7 cellular contexts compared by ENCODE assay signal in genomic region chrX:72307646-72308051, GRCh38. TPM values are rescaled to one million over a fixed set of nuclear protein-coding genes. Genes with fewer than 3 reads are reported as not detected.
DNase-seq lines count a peak whose midpoint lies in the region; ATAC-seq and TF ChIP-seq lines count a peak whose summit lies in the region.

No MANE protein-coding gene starts in this region.

- H3K79me1 ChIP-seq in H9 (ENCODE audit: insufficient read depth, low read depth, low read length, poor library complexity, severe bottlenecking): no peaks in the 10 kb centered on the region

- no peak for ATAC-seq in HG02571 (IDR thresholded peaks at IDR 0.05; ENCODE audit: unreplicated experiment)

- H2BK20ac ChIP-seq in H9 (ENCODE audit: low read depth, low read length, poor library complexity, severe bottlenecking): no peak overlapping the region

- H4K20me1 ChIP-seq in H9 (ENCODE audit: control insufficient read depth, insufficient read depth, insufficient read length) (no peaks in the 10 kb centered on the region), hepatocyte (ENCODE audit: insufficient read depth, poor library complexity, severe bottlenecking) (no peaks in the 10 kb centered on the region)

- no peak overlapping the region for H3K23ac ChIP-seq in H9 (ENCODE audit: insufficient read length, low read depth, low read length)

- H2BK12ac ChIP-seq in H9 (ENCODE audit: insufficient read length, low read depth, low read length): no peak overlapping the region

- H3K14ac ChIP-seq in H9 (ENCODE audit: insufficient read depth, low read length): no peak overlapping the region

- H3K4me1 ChIP-seq in H9 (ENCODE audit: insufficient read depth, low read length) (no peaks in the 10 kb centered on the region; the same call in 1 of the 2 replicates), hepatocyte (ENCODE audit: insufficient read depth) (peaks cover 12% of the 10 kb centered on the region), skeletal muscle satellite cell (ENCODE audit: control insufficient read depth, insufficient read depth, low read length) (peaks cover 24% of the 10 kb centered on the region)

- H3K4me3 Mint-ChIP-seq in H9: peak overlapping the region; percentile 50 to 77

- no peak overlapping the region for H2BK5ac ChIP-seq in H9 (ENCODE audit: insufficient read length, low read length)

- H3K9ac ChIP-seq in H9 (ENCODE audit: extremely low read depth, insufficient read length, low read length) (no peak overlapping the region), skeletal muscle satellite cell (ENCODE audit: low read depth, low read length) (no peak overlapping the region)

- no peak for DNase-seq in H9
- DNase-seq in hepatocyte (ENCODE audit: low spot score): no peak
- DNase-seq in NCI-H1436 (lab: John Stamatoyannopoulos, UW): no peak
- DNase-seq in germinal center (ENCODE audit: low spot score): no peak

- H3K18ac ChIP-seq in H9 (ENCODE audit: insufficient read length, low read depth, low read length): no peak overlapping the region

- H3K56ac ChIP-seq in H9 (ENCODE audit: insufficient read length, low read depth, low read length): no peak overlapping the region

- H2AFZ ChIP-seq in H9 (ENCODE audit: low read length): no peak overlapping the region
- H2AFZ ChIP-seq in hepatocyte: no peak overlapping the region

- no peak overlapping the region for H2AK5ac ChIP-seq in H9 (ENCODE audit: insufficient read length, low read length)

- no peak for TF ChIP-seq CTCF in H9 (conservative IDR thresholded peaks at IDR 0.05)
- no peak for TF ChIP-seq CTCF in WI38 (IDR thresholded peaks at IDR 0.05; ENCODE audit: low read depth, low read length)
- no peak for TF ChIP-seq CTCF in hepatocyte (IDR thresholded peaks at IDR 0.05; ENCODE audit: poor library complexity)

- H3K36me3 ChIP-seq in hepatocyte (replicated peaks; ENCODE audit: insufficient read depth, low read depth) (no peaks in the 10 kb centered on the region), skeletal muscle satellite cell (ENCODE audit: insufficient read depth, low read length) (no peaks in the 10 kb centered on the region)

- H3K27ac Mint-ChIP-seq in H9: no peak overlapping the region

- H4K5ac ChIP-seq in H9 (ENCODE audit: insufficient read length, low read depth, low read length): no peak overlapping the region

- no peak overlapping the region for H3T11ph ChIP-seq in H9 (ENCODE audit: low read length)

- H3K4me3 ChIP-seq in WI38 (ENCODE audit: low read depth, low read length): peak overlapping the region; percentile 51
- H3K4me3 ChIP-seq in hepatocyte: no peak overlapping the region
- H3K4me3 ChIP-seq in skeletal muscle satellite cell (ENCODE audit: low read length): peak overlapping the region; percentile 75

- H4K91ac ChIP-seq in H9 (ENCODE audit: insufficient read length, low read depth, low read length): no peak overlapping the region

- H3K27ac ChIP-seq in H9 (ENCODE audit: insufficient read length, low read depth, low read length) (no peak overlapping the region), hepatocyte (no peak overlapping the region)

- H2BK120ac ChIP-seq in H9 (ENCODE audit: low read depth, low read length, poor library complexity, severe bottlenecking): no peak overlapping the region

- H3K4me1 Mint-ChIP-seq in H9: peaks cover 14 to 24% of the 10 kb centered on the region in 2 experiments

- peaks cover 27% of the 10 kb centered on the region for H3K23me2 ChIP-seq in H9 (ENCODE audit: insufficient read length, low read depth, low read length, poor library complexity, severe bottlenecking)

- H4K8ac ChIP-seq in H9 (replicated peaks; ENCODE audit: insufficient read length, low read depth, low read length): no peak overlapping the region

- H3K9me3 ChIP-seq in H9 (ENCODE audit: control insufficient read depth, low read depth, low read length) (peaks cover 3% of the 10 kb centered on the region), hepatocyte (ENCODE audit: low read depth) (no peaks in the 10 kb centered on the region), skeletal muscle satellite cell (replicated peaks; ENCODE audit: low read length) (no peaks in the 10 kb centered on the region)

- H3K36me3 Mint-ChIP-seq in H9 (ENCODE audit: insufficient read depth in 1 of 3, low read depth in 3 of 3): peaks cover 0 to 3% (median 3%) of the 10 kb centered on the region in 3 experiments; a peak in 4 of 7 replicates

- peaks cover 74% of the 10 kb centered on the region for H3K27me3 Mint-ChIP-seq in H9 (ENCODE audit: low read depth)

- peaks cover 53% of the 10 kb centered on the region for H3K27me3 ChIP-seq in H9 (ENCODE audit: insufficient read depth, low read length)
- peaks cover 43% of the 10 kb centered on the region for H3K27me3 ChIP-seq in hepatocyte
- peaks cover 82% of the 10 kb centered on the region for H3K27me3 ChIP-seq in skeletal muscle satellite cell (ENCODE audit: control insufficient read depth, insufficient read depth, low read length)

- H3K79me2 ChIP-seq in H9 (ENCODE audit: insufficient read depth, low read length) (no peaks in the 10 kb centered on the region), hepatocyte (no peaks in the 10 kb centered on the region)

- peak overlapping the region; percentile 70 for H3K4me2 ChIP-seq in H9 (ENCODE audit: insufficient read depth, insufficient read length, low read length)
- H3K4me2 ChIP-seq in hepatocyte: peak overlapping the region; percentile 88
- peak overlapping the region; percentile 91 for H3K4me2 ChIP-seq in skeletal muscle satellite cell (ENCODE audit: low read length)

- no peak overlapping the region for H3K4ac ChIP-seq in H9 (ENCODE audit: low read depth, low read length)

- H3K9me3 Mint-ChIP-seq in H9: peaks cover 49 to 68% of the 10 kb centered on the region in 2 experiments

- no peak overlapping the region for H2BK15ac ChIP-seq in H9 (ENCODE audit: low read depth, low read length)

- no peaks in the 10 kb centered on the region for H3K9me2 ChIP-seq in hepatocyte (replicated peaks; ENCODE audit: insufficient read depth)

- no CpG with 5 or more reads among the region's 17 CpGs for WGBS in H9 (ENCODE audit: extremely low coverage, insufficient read length, low lambda C conversion rate)
- 43% methylated on average over 17 of the region's 17 CpGs for WGBS in hepatocyte (ENCODE audit: low lambda C conversion rate, missing lambda C conversion rate)

RNA-seq across cellular contexts. Expression of gene CITED1, which starts 1.9 kb away (rescaled TPM):
- total RNA-seq in H9 (2021): 1.1 and 1.8 TPM in 2 replicates
- 2.9 TPM in 1 of 2 replicates, not detected in the other for total RNA-seq in hepatocyte
- polyA plus RNA-seq in hepatocyte: not detected in 2 replicates
- total RNA-seq in skeletal muscle satellite cell (2012; rRNA removed): 0.44 and 0.76 TPM in 2 replicates

RNA-seq across cellular contexts. Expression of gene RPS4X, which starts 30.6 kb away (rescaled TPM):
- total RNA-seq in H9 (2021) (1,588 and 1,597 TPM in 2 replicates), hepatocyte (650 and 763 TPM in 2 replicates)
- 180 and 208 TPM in 2 replicates for polyA plus RNA-seq in hepatocyte
- 759 and 904 TPM in 2 replicates for total RNA-seq in skeletal muscle satellite cell (2012; rRNA removed)
